Comparison of ENCODE assay signal across 8 cellular contexts in the genomic region with DNA sequence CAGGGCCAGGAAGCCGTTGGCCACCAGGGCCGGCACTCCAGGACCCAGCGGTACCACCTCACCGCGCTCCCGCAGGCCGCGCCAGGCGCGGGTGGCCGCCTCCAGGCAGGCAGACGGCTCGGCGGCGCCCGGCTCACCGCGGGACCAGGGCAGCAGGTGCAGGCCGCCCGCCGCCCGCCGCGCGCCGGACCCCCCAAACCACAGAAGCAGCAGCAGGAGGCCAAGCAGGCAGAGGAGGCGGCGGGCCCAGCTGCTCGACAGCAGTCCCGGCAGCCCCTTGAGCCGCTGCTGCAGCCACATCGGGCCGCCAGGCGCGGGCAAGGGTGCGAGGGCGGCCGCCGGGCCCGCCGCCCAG. TPM values are rescaled to one million over a fixed set of nuclear protein-coding genes. Genes with fewer than 3 reads are reported as not detected.
A peak's percentile ranks its signal among the peaks of the same experiment; 100 is the strongest.
DNase-seq lines count a peak whose midpoint lies in the region; ATAC-seq and TF ChIP-seq lines count a peak whose summit lies in the region.

No MANE protein-coding gene starts in this region.

- H3K4me1 ChIP-seq in effector memory CD4-positive, alpha-beta T cell (ENCODE audit: control insufficient read depth, insufficient read depth, low read length, poor library complexity, severe bottlenecking) = peaks cover 9% of the 10 kb centered on the region
- H3K4me1 ChIP-seq in neuron (ENCODE audit: insufficient read depth, low read length) = peaks cover 24% of the 10 kb centered on the region

- H3K27ac ChIP-seq in effector memory CD4-positive, alpha-beta T cell (ENCODE audit: insufficient read depth, low read length, poor library complexity, severe bottlenecking) = no peak overlapping the region

- CTCF ChIA-PET in AG04449 (lab: Yijun Ruan, JAX) = no interaction called here

- peaks cover 18% of the 10 kb centered on the region for H3K36me3 ChIP-seq in effector memory CD4-positive, alpha-beta T cell (ENCODE audit: control insufficient read depth, insufficient read depth, low read length)
- H3K36me3 ChIP-seq in neuron (ENCODE audit: insufficient read depth, low read length) = peaks cover 20% of the 10 kb centered on the region

- TF ChIP-seq CTCF in AG04449 (IDR thresholded peaks at IDR 0.05; ENCODE audit: insufficient read depth, low read length, missing control alignments) = no peak

- no peaks in the 10 kb centered on the region for H3K9me3 ChIP-seq in effector memory CD4-positive, alpha-beta T cell (ENCODE audit: control insufficient read depth, low read length)
- H3K9me3 ChIP-seq in neuron (ENCODE audit: low read length) = no peaks in the 10 kb centered on the region

- no peak overlapping the region for H2AFZ ChIP-seq in neuron (ENCODE audit: low read depth, low read length)

- peak overlapping the region; percentile 58 for H3K4me3 ChIP-seq in AG04449 (ENCODE audit: low read depth, low read length)
- peak overlapping the region; percentile 53 for H3K4me3 ChIP-seq in Jurkat, Clone E6-1 (ENCODE audit: low read length)
- H3K4me3 ChIP-seq in effector memory CD4-positive, alpha-beta T cell (ENCODE audit: insufficient read depth, low read depth, low read length, poor library complexity, severe bottlenecking) = peak overlapping the region; percentile 51
- peak overlapping the region; percentile 60 for H3K4me3 ChIP-seq in neuron (ENCODE audit: low read length)

- POLR2A ChIA-PET in AG04449 (lab: Yijun Ruan, JAX) = interaction anchor here (2.3 kb wide), 1 partner anchor 17 kb away, joined by 35 read pairs; no protein-coding TSS in a partner anchor

- H3K27me3 ChIP-seq in effector memory CD4-positive, alpha-beta T cell (replicated peaks; ENCODE audit: control insufficient read depth, insufficient read depth, low read length, poor library complexity, severe bottlenecking) = no peaks in the 10 kb centered on the region
- no peaks in the 10 kb centered on the region for H3K27me3 ChIP-seq in neuron (ENCODE audit: insufficient read depth, low read length)

- DNase-seq in AG04449 (ENCODE audit: low read depth, low spot score) = no peak
- no peak for DNase-seq in Jurkat, Clone E6-1 (ENCODE audit: low read depth, low spot score)
- DNase-seq in effector memory CD4-positive, alpha-beta T cell = peak in 1 of 3 donors; percentile 12
- no peak for DNase-seq in SW480 (ENCODE audit: low spot score)
- no peak for DNase-seq in islet precursor cell

- peak; percentile 27 for ATAC-seq in GM19467 (IDR thresholded peaks at IDR 0.05; ENCODE audit: unreplicated experiment)
- ATAC-seq in HG02623 (IDR thresholded peaks at IDR 0.05; ENCODE audit: unreplicated experiment) = no peak

RNA-seq across cellular contexts. Expression of a gene that starts 0.3 kb away (rescaled TPM):
- 32.2 TPM for polyA plus RNA-seq in Jurkat, Clone E6-1 (2012; ENCODE audit: insufficient read depth, insufficient read length)

RNA-seq across cellular contexts. Expression of a gene that starts 8.6 kb away (rescaled TPM):
- polyA plus RNA-seq in Jurkat, Clone E6-1 (2012; ENCODE audit: insufficient read depth, insufficient read length) = 20.9 TPM

RNA-seq across cellular contexts. Expression of a gene that starts 54.3 kb away (rescaled TPM):
- 29.4 TPM for polyA plus RNA-seq in Jurkat, Clone E6-1 (2012; ENCODE audit: insufficient read depth, insufficient read length)
